9 cellular contexts compared by ENCODE assay signal in the genomic region with DNA sequence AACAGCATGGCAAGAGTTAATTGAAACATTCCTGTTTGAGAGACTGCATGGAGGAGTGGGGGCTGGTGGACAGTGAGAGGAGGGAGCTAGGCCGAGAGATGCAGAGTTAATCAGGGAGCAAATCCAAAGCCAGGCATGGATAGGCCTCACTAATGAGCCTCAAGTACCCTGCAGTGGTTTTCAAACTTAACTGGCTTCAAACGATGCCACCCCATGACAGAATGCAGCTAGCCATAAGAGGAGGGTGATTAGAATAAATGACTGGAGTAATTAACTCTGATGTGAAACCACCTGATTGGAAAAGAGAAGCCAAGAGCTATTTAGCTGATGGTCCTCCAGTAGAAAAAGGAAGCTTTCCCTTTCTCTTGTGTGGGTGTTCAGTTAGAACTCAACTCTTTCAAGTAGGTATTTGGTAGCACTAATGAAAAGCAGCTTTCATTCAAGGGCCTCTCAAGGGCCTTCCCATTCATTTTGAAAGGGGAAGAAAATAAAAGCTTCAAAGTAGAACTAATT.
DNase-seq lines count a peak whose midpoint lies in the region; ATAC-seq and TF ChIP-seq lines count a peak whose summit lies in the region.
"Had no signal": no experiment of that assay in that cellular context is flagged by ENCODE, and none has a peak within 500 bp of the region (broad histone marks: within the 10 kb centered on the region; RNA-seq: fewer than 3 reads in every experiment).

No MANE protein-coding gene starts in this region.

- H3K27ac ChIP-seq in mesodermal cell (ENCODE audit: low read depth, low read length, severe bottlenecking): peak overlapping the region; percentile 69
- H3K27ac ChIP-seq in left ventricle myocardium inferior (replicated peaks): no peak overlapping the region

- peak; percentile 88 for DNase-seq in NCI-H446 treated with DMSO at 0.1 percent for 48 hours (lab: John Stamatoyannopoulos, UW)
- no peak for DNase-seq in NCI-H2171 (lab: John Stamatoyannopoulos, UW)
- DNase-seq in activated CD4-positive, alpha-beta T cell treated with anti-CD3 and anti-CD28 coated beads, Interleukin-2, amount 50 U/mL, for 4 hours: no peak
- no peak for DNase-seq in left ventricle myocardium inferior
- DNase-seq in cerebellum (ENCODE audit: low spot score): no peak
- DNase-seq: activated CD8-positive, alpha-beta memory T cell treated with anti-CD3 and anti-CD28 coated beads, Interleukin-2, amount 50 U/mL, for 48 hours had no signal

- no peak overlapping the region for H3K4me3 ChIP-seq in mesodermal cell (ENCODE audit: extremely low read depth, insufficient read depth, low read length, poor library complexity, severe bottlenecking)
- H3K4me3 ChIP-seq in left ventricle myocardium inferior: no peak overlapping the region

- H3K4me1 ChIP-seq in mesodermal cell (ENCODE audit: control insufficient read depth, insufficient read depth, low read length, poor library complexity, severe bottlenecking) (peaks cover 6% of the 10 kb centered on the region), left ventricle myocardium inferior (no peaks in the 10 kb centered on the region)

- WGBS in mesodermal cell (ENCODE audit: insufficient coverage in 2 of 2), 2 experiments: 8% methylated on average over 1 of the region's 2 CpGs; no CpG with 5 or more reads in 1 of the 2 experiments

- no peak for TF ChIP-seq CTCF in left ventricle myocardium inferior (IDR thresholded peaks at IDR 0.05; ENCODE audit: borderline replicate concordance)

- H3K36me3 ChIP-seq in mesodermal cell (ENCODE audit: control insufficient read depth, insufficient read depth, low read length) (no peaks in the 10 kb centered on the region), left ventricle myocardium inferior (no peaks in the 10 kb centered on the region)

- intact Hi-C loops in left ventricle myocardium inferior (cut with micrococcal nuclease): no loop called here

- H3K27me3 ChIP-seq in left ventricle myocardium inferior (ENCODE audit: low read depth): no peaks in the 10 kb centered on the region

- H3K9me3 ChIP-seq in mesodermal cell (ENCODE audit: control insufficient read depth, low read length) (no peaks in the 10 kb centered on the region), left ventricle myocardium inferior (replicated peaks) (no peaks in the 10 kb centered on the region)

- ATAC-seq in GM18499 (IDR thresholded peaks at IDR 0.05; ENCODE audit: insufficient read depth, unreplicated experiment) (peak; percentile 58), HG02798 (IDR thresholded peaks at IDR 0.05; ENCODE audit: poor library complexity, unreplicated experiment) (peak; percentile 74)
